ENCODE assay signal across 26 cellular contexts in the genomic region with DNA sequence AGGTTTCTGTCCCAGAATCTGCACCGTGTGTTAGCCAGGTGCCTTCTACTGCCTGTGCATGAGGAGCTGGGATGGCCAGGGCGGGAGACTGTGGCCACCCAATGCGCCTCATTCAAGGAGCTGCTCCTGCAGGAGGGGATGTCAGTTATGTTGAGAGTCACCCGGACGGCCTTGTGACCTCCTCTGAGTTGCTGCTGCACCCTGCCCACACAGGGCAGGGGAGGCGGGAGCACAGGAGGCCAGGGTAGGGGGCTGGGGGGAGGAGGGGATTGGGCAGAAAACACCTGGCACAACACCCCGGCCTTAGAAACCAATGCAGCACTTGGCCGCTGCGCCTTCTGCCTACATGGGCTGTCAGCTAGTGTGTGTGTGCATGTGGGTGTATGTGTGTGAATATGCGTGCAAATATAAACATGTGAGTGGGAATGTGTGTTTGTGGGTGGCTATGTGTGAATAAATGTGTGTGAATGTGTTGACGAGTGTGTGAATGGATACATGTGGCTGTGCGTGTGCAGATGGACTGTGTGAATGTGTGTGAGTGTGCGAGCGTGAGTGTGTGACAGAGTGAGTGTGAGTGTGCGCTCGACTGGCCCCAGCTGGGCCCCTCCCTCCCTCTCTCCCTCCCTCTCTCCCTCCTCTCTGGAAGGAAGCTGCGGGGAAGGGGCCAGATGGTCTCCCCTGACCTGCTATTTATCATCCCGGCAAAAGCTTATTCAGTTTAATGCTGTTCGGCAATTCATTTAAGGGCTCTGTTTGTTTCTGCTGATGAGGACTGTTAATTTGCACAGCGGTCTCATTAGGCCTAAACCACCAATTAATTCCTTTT.
A peak's percentile ranks its signal among the peaks of the same experiment; 100 is the strongest.
DNase-seq lines count a peak whose midpoint lies in the region; FAIRE-seq and TF ChIP-seq lines count a peak whose summit lies in the region.
"Had no signal": no experiment of that assay in that cellular context is flagged by ENCODE, and none has a peak within 500 bp of the region (broad histone marks: within the 10 kb centered on the region; RNA-seq: fewer than 3 reads in every experiment).

No MANE protein-coding gene starts in this region.

- H3K4me1 ChIP-seq in Caco-2, result no peaks in the 10 kb centered on the region
- H3K4me1 ChIP-seq: esophagus squamous epithelium, left lung had no signal

- no peak overlapping the region for H3K4me3 ChIP-seq in Caco-2 (ENCODE audit: low read depth, low read length)
- H3K4me3 ChIP-seq: esophagus squamous epithelium, hepatocyte, left lung had no signal

- intact Hi-C loops in Caco-2 (cut with micrococcal nuclease; ENCODE audit: unreplicated experiment), result no loop called here

- TF ChIP-seq CTCF in Caco-2 (IDR thresholded peaks at IDR 0.05; ENCODE audit: insufficient read depth in 1 of 2, low read depth in 1 of 2, low read length in 1 of 2, severe bottlenecking in 1 of 2, unreplicated experiment in 1 of 2) (no peak), nephron progenitor cell (IDR thresholded peaks at IDR 0.05) (no peak), type B pancreatic cell (conservative IDR thresholded peaks at IDR 0.05) (no peak)

- FAIRE-seq in HTR-8/SVneo (lab: Jason Lieb, UNC), result peak; percentile 69
- FAIRE-seq: frontal cortex, G401.6 had no signal

- H3K9me3 Mint-ChIP-seq in Caco-2 (ENCODE audit: unreplicated experiment), result no peaks in the 10 kb centered on the region
- no peaks in the 10 kb centered on the region for H3K9me3 Mint-ChIP-seq in nephron progenitor cell
- H3K9me3 Mint-ChIP-seq in type B pancreatic cell, result no peaks in the 10 kb centered on the region
- H3K9me3 Mint-ChIP-seq: activated naive CD8-positive, alpha-beta T cell treated with anti-CD3 and anti-CD28 coated beads, Interleukin-2, amount 50 U/mL, for 24 hours; CD8-positive, alpha-beta T cell; immature natural killer cell had no signal

- no peak for DNase-seq in Caco-2
- no peak for DNase-seq in HTR-8/SVneo (ENCODE audit: insufficient read length, low spot score)
- DNase-seq in NCI-H82 treated with DMSO at 0.1 percent for 48 hours (lab: John Stamatoyannopoulos, UW; ENCODE audit: unreplicated experiment), result peak; percentile 88
- DNase-seq in nephron progenitor cell, result no peak
- no peak for DNase-seq in type B pancreatic cell (ENCODE audit: extremely low spot score, unreplicated experiment)
- DNase-seq in RKO (ENCODE audit: low spot score), result no peak
- no peak for DNase-seq in stimulated activated CD4-positive, alpha-beta T cell treated with anti-CD3 and anti-CD28 coated beads, Interleukin-4, amount 100 ng/mL, for 24 hours
- no peak for DNase-seq in HuH-7.5 (ENCODE audit: low spot score)
- DNase-seq: activated CD4-positive, alpha-beta T cell treated with anti-CD3 and anti-CD28 coated beads for 36 hours; activated gamma-delta T cell treated with Interleukin-2 at 50 U/mL for 16 hours; activated naive CD8-positive, alpha-beta T cell treated with anti-CD3 and anti-CD28 coated beads, Interleukin-2, amount 50 U/mL, for 24 hours; CD8-positive, alpha-beta T cell; dermis blood vessel endothelial cell; DMS53; esophagus squamous epithelium; immature natural killer cell; KG1; left lung; NCI-H1436; NCI-H510A treated with DMSO at 0.1 percent for 48 hours; nucleus accumbens; stimulated activated naive CD8-positive, alpha-beta T cell treated with anti-CD3 and anti-CD28 coated beads, Interleukin-15, Interleukin-2, amounts not matched to agents 100 U/mL and 50 U/mL, for 24 hours; T-helper 2 cell had no signal

- H3K27me3 Mint-ChIP-seq in Caco-2 (ENCODE audit: insufficient read depth, unreplicated experiment), result peaks cover 3% of the 10 kb centered on the region
- peaks cover 23% of the 10 kb centered on the region for H3K27me3 Mint-ChIP-seq in nephron progenitor cell (ENCODE audit: low read depth, poor library complexity)
- H3K27me3 Mint-ChIP-seq in type B pancreatic cell, result peaks cover 38% of the 10 kb centered on the region

- H3K36me3 Mint-ChIP-seq in Caco-2 (ENCODE audit: insufficient read depth, unreplicated experiment) (no peaks in the 10 kb centered on the region), nephron progenitor cell (ENCODE audit: low read depth) (no peaks in the 10 kb centered on the region), type B pancreatic cell (no peaks in the 10 kb centered on the region)
- H3K36me3 Mint-ChIP-seq: CD8-positive, alpha-beta T cell; immature natural killer cell had no signal

- H3K27ac Mint-ChIP-seq in Caco-2 (ENCODE audit: unreplicated experiment) (peak overlapping the region; percentile 18), nephron progenitor cell (no peak overlapping the region), type B pancreatic cell (no peak overlapping the region)
- H3K27ac Mint-ChIP-seq: activated CD4-positive, alpha-beta T cell treated with anti-CD3 and anti-CD28 coated beads for 36 hours; activated naive CD8-positive, alpha-beta T cell treated with anti-CD3 and anti-CD28 coated beads, Interleukin-2, amount 50 U/mL, for 24 hours; CD8-positive, alpha-beta T cell; immature natural killer cell had no signal

- no peaks in the 10 kb centered on the region for H3K36me3 ChIP-seq in Caco-2 (ENCODE audit: control insufficient read depth, insufficient read depth, low read length)
- H3K36me3 ChIP-seq: esophagus squamous epithelium, left lung had no signal

- no TSS peak for BruUV-seq in Caco-2 (replicated peaks; lab: Mats Ljungman, UMichigan)

- H3K4me3 Mint-ChIP-seq in Caco-2 (ENCODE audit: unreplicated experiment) (no peak overlapping the region), nephron progenitor cell (peak overlapping the region; percentile 15), type B pancreatic cell (no peak overlapping the region)
- H3K4me3 Mint-ChIP-seq: activated CD4-positive, alpha-beta T cell treated with anti-CD3 and anti-CD28 coated beads for 36 hours; activated naive CD8-positive, alpha-beta T cell treated with anti-CD3 and anti-CD28 coated beads, Interleukin-2, amount 50 U/mL, for 24 hours; CD8-positive, alpha-beta T cell; immature natural killer cell had no signal

- H3K4me1 Mint-ChIP-seq in Caco-2 (ENCODE audit: low read depth, unreplicated experiment), result peaks cover 7% of the 10 kb centered on the region
- peaks cover 31% of the 10 kb centered on the region for H3K4me1 Mint-ChIP-seq in nephron progenitor cell
- peaks cover 23% of the 10 kb centered on the region for H3K4me1 Mint-ChIP-seq in type B pancreatic cell (ENCODE audit: unreplicated experiment)
- H3K4me1 Mint-ChIP-seq: activated CD4-positive, alpha-beta T cell treated with anti-CD3 and anti-CD28 coated beads for 36 hours; activated naive CD8-positive, alpha-beta T cell treated with anti-CD3 and anti-CD28 coated beads, Interleukin-2, amount 50 U/mL, for 24 hours; immature natural killer cell had no signal

- H3K27me3 ChIP-seq in Caco-2 (replicated peaks; ENCODE audit: control insufficient read depth, insufficient read depth, low read length), result no peaks in the 10 kb centered on the region
- H3K27me3 ChIP-seq: hepatocyte had no signal

- CTCF ChIA-PET in Caco-2 (lab: Charles Lee), result no interaction called here

- no peaks in the 10 kb centered on the region for H3K9me3 ChIP-seq in Caco-2
- H3K9me3 ChIP-seq: left lung had no signal

- POLR2A ChIA-PET in Caco-2 (lab: Charles Lee), result no interaction called here
